Comparison of ENCODE assay signal across 8 cellular contexts in the genomic region with DNA sequence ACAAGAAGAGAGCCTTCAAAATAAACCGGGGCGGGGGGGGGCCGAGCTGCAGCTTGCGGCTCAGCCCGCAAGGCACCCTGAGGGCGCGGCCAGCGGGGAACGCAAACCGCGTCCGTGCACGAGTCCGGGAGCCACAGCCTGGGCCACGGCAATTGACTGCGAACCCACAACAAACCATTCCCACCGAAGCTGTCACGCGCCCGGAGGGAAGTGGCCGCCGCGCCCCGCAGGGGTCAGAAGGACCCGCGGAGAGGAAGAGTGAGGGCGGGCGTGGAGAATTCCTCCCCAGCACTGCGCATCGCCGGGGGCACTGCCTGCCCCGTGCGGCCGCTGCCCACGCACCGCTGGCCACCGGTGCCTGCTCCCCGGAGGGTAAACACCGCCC. TPM values are rescaled to one million over a fixed set of nuclear protein-coding genes. Genes with fewer than 3 reads are reported as not detected.
DNase-seq lines count a peak whose midpoint lies in the region; FAIRE-seq and TF ChIP-seq lines count a peak whose summit lies in the region.

No MANE protein-coding gene starts in this region.

- no peak for FAIRE-seq in urothelium cell line (lab: Jason Lieb, UNC)

- no peaks in the 10 kb centered on the region for H3K9me3 ChIP-seq in effector memory CD4-positive, alpha-beta T cell (ENCODE audit: control insufficient read depth, low read length)
- no peaks in the 10 kb centered on the region for H3K9me3 ChIP-seq in mucosa of rectum (ENCODE audit: control insufficient read depth in 2 of 2, low read length in 2 of 2)

- H3K27me3 Mint-ChIP-seq in HFFc6 (ENCODE audit: insufficient read depth): peaks cover 1% of the 10 kb centered on the region

- peaks cover 18% of the 10 kb centered on the region for H3K4me1 ChIP-seq in effector memory CD4-positive, alpha-beta T cell (ENCODE audit: control insufficient read depth, insufficient read depth, low read length, poor library complexity, severe bottlenecking)
- H3K4me1 ChIP-seq in mucosa of rectum (ENCODE audit: control insufficient read depth in 2 of 2, insufficient read depth in 2 of 2, low read length in 2 of 2): peaks cover 13% of the 10 kb centered on the region in 2 donors

- peak overlapping the region; percentile 94 for H3K4me3 ChIP-seq in effector memory CD4-positive, alpha-beta T cell (ENCODE audit: insufficient read depth, low read depth, low read length, poor library complexity, severe bottlenecking)
- H3K4me3 ChIP-seq in mucosa of rectum (ENCODE audit: low read length in 2 of 2): peak overlapping the region; percentile 71 to 84

- no peak for TF ChIP-seq CTCF in HFFc6 (IDR thresholded peaks at IDR 0.05)

- H3K27me3 ChIP-seq in effector memory CD4-positive, alpha-beta T cell (replicated peaks; ENCODE audit: control insufficient read depth, insufficient read depth, low read length, poor library complexity, severe bottlenecking): no peaks in the 10 kb centered on the region
- peaks cover 2 to 7% of the 10 kb centered on the region in 2 donors for H3K27me3 ChIP-seq in mucosa of rectum (ENCODE audit: control insufficient read depth in 2 of 2, insufficient read depth in 2 of 2, low read length in 2 of 2)

- peak overlapping the region; percentile 95 for H3K4me3 Mint-ChIP-seq in HFFc6

- H3K4me1 Mint-ChIP-seq in HFFc6 (ENCODE audit: low read depth): peaks cover 37% of the 10 kb centered on the region

- H3K36me3 Mint-ChIP-seq in HFFc6 (ENCODE audit: low read depth): no peaks in the 10 kb centered on the region

- no peaks in the 10 kb centered on the region for H3K36me3 ChIP-seq in effector memory CD4-positive, alpha-beta T cell (ENCODE audit: control insufficient read depth, insufficient read depth, low read length)
- no peaks in the 10 kb centered on the region for H3K36me3 ChIP-seq in mucosa of rectum (ENCODE audit: control insufficient read depth in 2 of 2, insufficient read depth in 2 of 2, low read length in 2 of 2)

- no peaks in the 10 kb centered on the region for H3K9me3 Mint-ChIP-seq in HFFc6

- peak; percentile 50 for DNase-seq in D341Med (ENCODE audit: low spot score)
- no peak for DNase-seq in HFFc6
- peak; percentile 8 for DNase-seq in T-helper 9 cell
- DNase-seq in effector memory CD4-positive, alpha-beta T cell: peak; percentile 10 to 23 (median 21)
- peak; percentile 14 for DNase-seq in urothelium cell line (ENCODE audit: low spot score)
- no peak for DNase-seq in COLO829 (ENCODE audit: low spot score)
- DNase-seq in NCI-H1436 (lab: John Stamatoyannopoulos, UW): no peak

- peak overlapping the region; percentile 83 for H3K27ac Mint-ChIP-seq in HFFc6

- H3K9ac ChIP-seq in mucosa of rectum (ENCODE audit: low read depth in 1 of 2, low read length in 2 of 2): peak overlapping the region; percentile 56 to 87

- H3K27ac ChIP-seq in effector memory CD4-positive, alpha-beta T cell (ENCODE audit: insufficient read depth, low read length, poor library complexity, severe bottlenecking): peak overlapping the region; percentile 64
- H3K27ac ChIP-seq in mucosa of rectum (ENCODE audit: low read depth in 2 of 2, low read length in 2 of 2): peak overlapping the region; percentile 84 to 90

RNA-seq across cellular contexts. Expression of gene TGFBR3, which starts 0.6 kb away (rescaled TPM):
- 10 to 100 TPM in 4 of 6 experiments, 1 to 10 TPM in 2; 5.8 to 21.1 (median 19.0) TPM for total RNA-seq in HFFc6 (2021; fragmentation: NEBNext Ultra II Directional; extraction: Animal tissue kit (Norgen Biotek cat#: 25700))

Comparison
In these comparisons a context has a peak if more than half of its experiments do, and no peak if none do; other contexts are left out.
1. DNase-seq: peak in D341Med (single experiment), T-helper 9 cell (single experiment), effector memory CD4-positive, alpha-beta T cell (3 of 3) and urothelium cell line (single experiment); none in HFFc6 (single experiment), COLO829 (single experiment) and NCI-H1436 (single experiment).